Comparison of ENCODE assay signal across 19 cellular contexts in the genomic region with DNA sequence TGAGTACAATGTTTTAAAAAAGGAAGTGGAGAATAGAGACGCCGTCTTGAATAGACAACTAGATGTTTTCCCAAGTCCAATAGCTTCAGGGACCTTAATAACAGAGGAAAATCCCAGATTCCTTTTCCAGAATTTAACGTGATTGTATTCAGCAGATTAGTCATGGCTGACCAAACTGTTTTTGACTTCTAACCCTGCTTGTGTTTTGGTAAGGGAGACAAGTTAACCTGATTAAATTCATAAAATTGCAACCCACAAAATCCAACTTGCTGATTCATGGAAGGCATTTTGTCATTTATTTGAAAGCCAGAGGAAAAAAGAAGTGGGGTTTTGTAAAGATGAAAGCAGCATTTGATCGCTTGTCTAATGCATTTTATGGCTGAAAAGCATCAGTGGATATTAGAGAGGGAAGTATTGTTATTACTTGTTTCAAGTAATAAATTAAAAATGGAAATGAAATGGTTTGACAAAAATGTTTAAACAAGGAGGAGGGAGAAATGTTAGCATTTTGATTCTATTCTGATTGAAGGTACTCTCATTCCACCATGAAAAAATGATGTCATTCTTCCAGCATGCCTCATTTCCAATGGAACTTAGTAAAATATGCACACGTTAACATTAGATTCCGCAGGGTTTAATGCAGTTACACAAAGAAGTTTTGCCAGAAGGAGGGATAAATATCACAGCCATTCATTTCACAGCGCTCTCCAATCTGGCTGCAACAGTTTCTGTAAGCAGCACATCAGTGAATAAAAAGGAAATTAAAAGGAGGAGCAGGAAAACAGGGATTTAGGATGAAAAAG.
DNase-seq lines count a peak whose midpoint lies in the region; ATAC-seq and TF ChIP-seq lines count a peak whose summit lies in the region.
"Had no signal": no experiment of that assay in that cellular context is flagged by ENCODE, and none has a peak within 500 bp of the region (broad histone marks: within the 10 kb centered on the region; RNA-seq: fewer than 3 reads in every experiment).

No MANE protein-coding gene starts in this region.

- no peak for ATAC-seq in activated CD8-positive, alpha-beta memory T cell treated with anti-CD3 and anti-CD28 coated beads, Interleukin-2, amount 10 ng/mL, durations not matched to agents 7 days and 5 days
- ATAC-seq in GM19351 (IDR thresholded peaks at IDR 0.05; ENCODE audit: unreplicated experiment) (no peak), HG02610 (IDR thresholded peaks at IDR 0.05; ENCODE audit: unreplicated experiment) (no peak), GM21367 (IDR thresholded peaks at IDR 0.05; ENCODE audit: unreplicated experiment) (no peak)
- ATAC-seq: natural killer cell treated with Interleukin-12 subunit alpha and Interleukin-12 subunit beta and Interleukin-15 and Interleukin-18, amount 100 ng/mL, for 72 hours; Panc1; T-helper 17 cell had no signal

- no peaks in the 10 kb centered on the region; the same call in 1 of the 2 replicates for H3K36me3 ChIP-seq in SJSA1

- H3K9me3 ChIP-seq in SJSA1 (replicated peaks), result no peaks in the 10 kb centered on the region
- H3K9me3 ChIP-seq: testis had no signal

- no peak overlapping the region for H3K27ac Mint-ChIP-seq in activated CD8-positive, alpha-beta memory T cell treated with anti-CD3 and anti-CD28 coated beads, Interleukin-2, amount 10 ng/mL, durations not matched to agents 7 days and 5 days
- H3K27ac Mint-ChIP-seq: activated CD4-positive, alpha-beta memory T cell treated with anti-CD3 and anti-CD28 coated beads, Interleukin-2, amount 10 ng/mL, durations not matched to agents 7 days and 5 days; natural killer cell treated with Interleukin-12 subunit alpha and Interleukin-12 subunit beta and Interleukin-15 and Interleukin-18, amount 100 ng/mL, for 72 hours; T-helper 17 cell had no signal

- no peak overlapping the region for H3K4me3 Mint-ChIP-seq in activated CD8-positive, alpha-beta memory T cell treated with anti-CD3 and anti-CD28 coated beads, Interleukin-2, amount 10 ng/mL, durations not matched to agents 7 days and 5 days
- H3K4me3 Mint-ChIP-seq: activated CD4-positive, alpha-beta memory T cell treated with anti-CD3 and anti-CD28 coated beads, Interleukin-2, amount 10 ng/mL, durations not matched to agents 7 days and 5 days; natural killer cell treated with Interleukin-12 subunit alpha and Interleukin-12 subunit beta and Interleukin-15 and Interleukin-18, amount 100 ng/mL, for 72 hours; T-helper 17 cell had no signal

- H3K4me3 ChIP-seq in SJSA1 (no peak overlapping the region), fibroblast of mammary gland (ENCODE audit: control insufficient read depth, low read depth, low read length) (no peak overlapping the region), retinal pigment epithelial cell (ENCODE audit: low read length) (no peak overlapping the region)
- H3K4me3 ChIP-seq: testis had no signal

- no peaks in the 10 kb centered on the region for H3K36me3 Mint-ChIP-seq in activated CD8-positive, alpha-beta memory T cell treated with anti-CD3 and anti-CD28 coated beads, Interleukin-2, amount 10 ng/mL, durations not matched to agents 7 days and 5 days
- H3K36me3 Mint-ChIP-seq: natural killer cell treated with Interleukin-12 subunit alpha and Interleukin-12 subunit beta and Interleukin-15 and Interleukin-18, amount 100 ng/mL, for 72 hours had no signal

- peak overlapping the region; percentile 90 for H3K27ac ChIP-seq in SJSA1
- H3K27ac ChIP-seq: testis had no signal

- H3K27me3 Mint-ChIP-seq in activated CD8-positive, alpha-beta memory T cell treated with anti-CD3 and anti-CD28 coated beads, Interleukin-2, amount 10 ng/mL, durations not matched to agents 7 days and 5 days, result no peaks in the 10 kb centered on the region
- H3K27me3 Mint-ChIP-seq: activated CD4-positive, alpha-beta memory T cell treated with anti-CD3 and anti-CD28 coated beads, Interleukin-2, amount 10 ng/mL, durations not matched to agents 7 days and 5 days; natural killer cell treated with Interleukin-12 subunit alpha and Interleukin-12 subunit beta and Interleukin-15 and Interleukin-18, amount 100 ng/mL, for 72 hours; T-helper 17 cell had no signal

- CTCF ChIA-PET in activated CD8-positive, alpha-beta memory T cell treated with anti-CD3 and anti-CD28 coated beads, Interleukin-2, amount 10 ng/mL, durations not matched to agents 7 days and 5 days (lab: Charles Lee), result no interaction called here

- peaks cover 6% of the 10 kb centered on the region for H3K9me3 Mint-ChIP-seq in activated CD8-positive, alpha-beta memory T cell treated with anti-CD3 and anti-CD28 coated beads, Interleukin-2, amount 10 ng/mL, durations not matched to agents 7 days and 5 days (ENCODE audit: low read depth)

- peaks cover 24% of the 10 kb centered on the region for H3K4me1 ChIP-seq in SJSA1 (replicated peaks)
- H3K4me1 ChIP-seq: testis had no signal

- no peaks in the 10 kb centered on the region for H3K27me3 ChIP-seq in SJSA1 (replicated peaks)
- H3K27me3 ChIP-seq: testis had no signal

- TF ChIP-seq CTCF in fibroblast of mammary gland (conservative IDR thresholded peaks at IDR 0.05; ENCODE audit: control insufficient read depth, insufficient read depth, low read depth, low read length) (no peak), retinal pigment epithelial cell (conservative IDR thresholded peaks at IDR 0.05; ENCODE audit: low read depth, low read length) (no peak)

- no peaks in the 10 kb centered on the region for H3K4me1 Mint-ChIP-seq in activated CD8-positive, alpha-beta memory T cell treated with anti-CD3 and anti-CD28 coated beads, Interleukin-2, amount 10 ng/mL, durations not matched to agents 7 days and 5 days
- H3K4me1 Mint-ChIP-seq: activated CD4-positive, alpha-beta memory T cell treated with anti-CD3 and anti-CD28 coated beads, Interleukin-2, amount 10 ng/mL, durations not matched to agents 7 days and 5 days; T-helper 17 cell had no signal

- peak; percentile 68 for DNase-seq in ELR (ENCODE audit: low read depth)
- peak in 1 of 2 experiments; percentile 84 for DNase-seq in SJSA1 (ENCODE audit: low read depth in 1 of 2, low spot score in 2 of 2)
- peak; percentile 11 for DNase-seq in fibroblast of mammary gland (ENCODE audit: low read depth)
- peak; percentile 55 for DNase-seq in retinal pigment epithelial cell (ENCODE audit: low read depth)
- DNase-seq in activated CD8-positive, alpha-beta memory T cell treated with anti-CD3 and anti-CD28 coated beads, Interleukin-2, amount 10 ng/mL, durations not matched to agents 7 days and 5 days, result no peak
- DNase-seq: activated CD4-positive, alpha-beta memory T cell treated with anti-CD3 and anti-CD28 coated beads, Interleukin-2, amount 10 ng/mL, durations not matched to agents 7 days and 5 days; activated gamma-delta T cell treated with Interleukin-2 at 50 U/mL for 16 hours; foreskin melanocyte; GOT3; MV-4-11; NCI-H2227 treated with DMSO at 0.1 percent for 48 hours; stimulated activated CD4-positive, alpha-beta T cell treated with anti-CD3 and anti-CD28 coated beads, Interleukin-12 subunit alpha, Interleukin-12 subunit beta, amount 100 ng/mL, for 4 hours; T-helper 17 cell; testis had no signal
